9 cellular contexts compared by ENCODE assay signal in the genomic region with DNA sequence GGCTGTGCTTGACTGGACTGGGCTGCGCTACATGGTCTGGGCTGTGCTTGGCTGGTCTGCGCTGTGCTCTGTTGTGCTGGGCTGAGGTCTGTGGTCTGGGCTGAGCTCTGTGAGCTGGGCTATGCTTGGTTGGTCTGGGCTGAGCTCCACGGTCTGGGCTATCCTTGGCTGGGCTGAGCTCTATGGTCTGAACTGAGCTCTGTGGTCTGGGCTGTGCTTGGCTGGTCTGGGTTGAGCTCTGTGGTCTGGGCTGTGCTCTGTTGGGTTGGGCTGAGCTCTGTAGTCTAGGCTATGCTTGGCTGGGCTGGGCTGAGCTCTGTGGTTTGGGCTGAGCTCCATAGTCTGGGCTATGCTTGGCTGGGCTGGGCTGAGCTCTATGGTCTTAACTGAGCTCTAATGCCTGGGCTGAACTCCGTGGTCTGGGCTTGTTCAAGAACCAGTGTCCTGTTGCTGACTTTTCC.
DNase-seq lines count a peak whose midpoint lies in the region; ATAC-seq and TF ChIP-seq lines count a peak whose summit lies in the region.
"Had no signal": no experiment of that assay in that cellular context is flagged by ENCODE, and none has a peak within 500 bp of the region (broad histone marks: within the 10 kb centered on the region; RNA-seq: fewer than 3 reads in every experiment).

No MANE protein-coding gene starts in this region.

- ATAC-seq in GM19328 (IDR thresholded peaks at IDR 0.05; ENCODE audit: unreplicated experiment), result peak; percentile 90
- ATAC-seq in HG03175 (IDR thresholded peaks at IDR 0.05; ENCODE audit: unreplicated experiment), result peak; percentile 87
- ATAC-seq in thoracic aorta (ENCODE audit: insufficient number of reproducible peaks, low FRiP score, low read depth), result peak; percentile 66

- H3F3A ChIP-seq in PC-9 (ENCODE audit: insufficient read depth, low read depth), result peaks cover 27% of the 10 kb centered on the region

- POLR2A ChIA-PET in PC-9 (lab: Charles Lee; ENCODE audit: unreplicated experiment), result interaction anchor here (0.7 to 1.1 kb wide), 3 partner anchors 23 to 115 kb away, joined by 5 to 9 read pairs (median 5); no protein-coding TSS in a partner anchor

- no peak overlapping the region for H2AFZ ChIP-seq in PC-9

- H3K4me2 ChIP-seq in PC-9, result peak overlapping the region; percentile 44

- no TSS peak for BruUV-seq in PC-9 (replicated peaks; lab: Mats Ljungman, UMichigan)

- H3K36me3 ChIP-seq in PC-9 (ENCODE audit: low read depth) (no peaks in the 10 kb centered on the region), thoracic aorta (no peaks in the 10 kb centered on the region)
- H3K36me3 ChIP-seq: SJCRH30 had no signal

- H3K9me2 ChIP-seq in PC-9 (ENCODE audit: insufficient read depth), result no peaks in the 10 kb centered on the region

- H3K27ac ChIP-seq in PC-9, result peak overlapping the region; percentile 46; the same call in 1 of the 2 replicates
- H3K27ac ChIP-seq in thoracic aorta, result peak overlapping the region in 1 of 2 donors; percentile 50
- H3K27ac ChIP-seq: SJCRH30 had no signal

- CTCF ChIA-PET in PC-9 (lab: Charles Lee), result interaction anchor here (0.6 to 0.8 kb wide), 4 partner anchors 102 to 381 kb away, joined by 3 to 6 read pairs (median 4); no protein-coding TSS in a partner anchor

- H4K20me1 ChIP-seq in PC-9 (ENCODE audit: insufficient read depth), result no peaks in the 10 kb centered on the region

- intact Hi-C loops in PC-9 (cut with micrococcal nuclease; ENCODE audit: unreplicated experiment), result loop anchor here (1.0 to 10.0 kb wide), 4 partner anchors 32 to 380 kb away; no protein-coding TSS in a partner anchor

- no peaks in the 10 kb centered on the region for H3K79me2 ChIP-seq in PC-9 (ENCODE audit: low read depth)

- H3K27me3 ChIP-seq in PC-9 (ENCODE audit: insufficient read depth, low read depth) (0 out of 2 replicates have a peak, but pooled peaks cover 2% of the 10 kb centered on the region), thoracic aorta (replicated peaks; ENCODE audit: insufficient read depth) (no peaks in the 10 kb centered on the region)
- H3K27me3 ChIP-seq: SJCRH30 had no signal

- TF ChIP-seq CTCF in PC-9 (conservative IDR thresholded peaks at IDR 0.05), result no peak
- no peak for TF ChIP-seq CTCF in thoracic aorta (IDR thresholded peaks at IDR 0.05)

- H3K4me1 ChIP-seq in PC-9 (replicated peaks; ENCODE audit: insufficient read depth), result peaks cover 34% of the 10 kb centered on the region
- H3K4me1 ChIP-seq in thoracic aorta (ENCODE audit: control insufficient read depth in 1 of 2, low read depth in 2 of 2), result peaks cover 8 to 22% of the 10 kb centered on the region in 2 donors
- H3K4me1 ChIP-seq: SJCRH30 had no signal

- H3K4me3 ChIP-seq in PC-9, result no peak overlapping the region
- no peak overlapping the region for H3K4me3 ChIP-seq in thoracic aorta
- H3K4me3 ChIP-seq: SJCRH30 had no signal

- H3K9me3 ChIP-seq in PC-9 (ENCODE audit: insufficient read depth, low read depth) (no peaks in the 10 kb centered on the region), thoracic aorta (no peaks in the 10 kb centered on the region)
- H3K9me3 ChIP-seq: SJCRH30 had no signal

- peak; percentile 83 for DNase-seq in DMS153 (lab: John Stamatoyannopoulos, UW)
- DNase-seq in PC-9, result peak; percentile 51 to 59
- DNase-seq in foreskin melanocyte, result peak; percentile 74
- DNase-seq in thoracic aorta (ENCODE audit: low spot score), result no peak
- no peak for DNase-seq in ureter (ENCODE audit: low spot score)
- DNase-seq in NCI-H1105 treated with DMSO at 0.1 percent for 48 hours (lab: John Stamatoyannopoulos, UW), result no peak

Comparison
In these comparisons a context has a peak if more than half of its experiments do, and no peak if none do; other contexts are left out.
1. DNase-seq: peak in DMS153 (single experiment), PC-9 (2 of 2) and foreskin melanocyte (single experiment); none in thoracic aorta (single experiment), ureter (single experiment) and NCI-H1105 treated with DMSO at 0.1 percent for 48 hours (single experiment).
2. Peak in every context shown above with its lines, with median percentiles within 50 percentile points of each other: ATAC-seq.